6 cellular contexts compared by ENCODE assay signal in genomic region chr11:56558559-56558958, GRCh38. TPM values are rescaled to one million over a fixed set of nuclear protein-coding genes. Genes with fewer than 3 reads are reported as not detected.
"Had no signal": no experiment of that assay in that cellular context is flagged by ENCODE, and none has a peak within 500 bp of the region (broad histone marks: within the 10 kb centered on the region; RNA-seq: fewer than 3 reads in every experiment).

No MANE protein-coding gene starts in this region.

RNA-seq across cellular contexts. Expression of gene OR5M11, which starts 15.5 kb away (rescaled TPM):
- total RNA-seq: M059J, PC-3, Right ventricle myocardium inferior, RPMI7951, SJCRH30, SK-MEL-5 had no signal

RNA-seq across cellular contexts. Expression of gene OR5M10, which starts 19.0 kb away (rescaled TPM):
- total RNA-seq: M059J, PC-3, Right ventricle myocardium inferior, RPMI7951, SJCRH30, SK-MEL-5 had no signal

RNA-seq across cellular contexts. Expression of gene OR5M1, which starts 56.1 kb away (rescaled TPM):
- total RNA-seq: M059J, PC-3, Right ventricle myocardium inferior, RPMI7951, SJCRH30, SK-MEL-5 had no signal
